ENCODE assay signal across 13 cellular contexts in the genomic region with DNA sequence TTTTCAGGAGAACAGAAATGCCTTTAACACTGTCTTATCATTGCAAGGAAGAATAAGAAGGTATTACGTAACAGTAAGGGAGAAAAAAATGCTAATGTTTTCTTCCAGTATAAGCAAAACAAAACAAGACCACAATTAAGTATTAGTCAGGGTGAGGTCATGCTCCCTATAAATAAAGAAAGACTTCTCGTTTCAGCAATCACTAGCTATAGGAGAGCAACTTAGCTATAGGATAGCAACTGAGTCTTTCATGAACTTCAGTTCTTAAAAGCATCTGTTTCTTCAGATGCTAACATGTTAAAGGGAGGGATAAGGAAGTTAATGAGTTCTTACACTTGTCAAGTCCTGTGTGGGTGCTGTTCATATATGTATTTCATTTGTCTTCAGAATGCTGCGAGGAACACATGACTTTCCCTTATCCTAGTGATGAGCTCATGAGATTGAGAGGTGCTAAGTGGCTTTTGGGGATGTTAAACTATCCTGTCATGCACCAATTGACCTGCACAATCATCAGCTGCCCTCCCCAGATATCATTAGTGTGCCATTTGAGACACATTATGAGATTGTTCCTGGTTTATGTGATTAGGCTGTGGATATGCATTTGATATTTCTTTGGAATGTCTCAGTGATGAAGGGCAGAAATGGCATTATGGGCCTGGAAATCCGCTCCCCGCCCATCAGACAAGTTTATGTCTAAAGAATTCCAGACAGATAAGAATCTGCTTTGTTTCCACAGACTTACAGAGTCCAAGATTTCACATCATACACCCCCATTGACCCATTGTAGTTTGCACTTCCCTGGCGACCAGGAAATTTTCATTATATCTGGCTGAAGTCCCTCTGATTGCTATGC. TPM values are rescaled to one million over a fixed set of nuclear protein-coding genes. Genes with fewer than 3 reads are reported as not detected.
DNase-seq lines count a peak whose midpoint lies in the region; ATAC-seq, FAIRE-seq and TF ChIP-seq lines count a peak whose summit lies in the region.
"Had no signal": no experiment of that assay in that cellular context is flagged by ENCODE, and none has a peak within 500 bp of the region (broad histone marks: within the 10 kb centered on the region; RNA-seq: fewer than 3 reads in every experiment).

No MANE protein-coding gene starts in this region.

- H3K36me3 ChIP-seq in muscle layer of colon (ENCODE audit: insufficient read depth, low read length), result peaks cover 37% of the 10 kb centered on the region

- H3K27ac Mint-ChIP-seq in naive thymus-derived CD8-positive, alpha-beta T cell, result no peak overlapping the region
- H3K27ac Mint-ChIP-seq: stimulated activated effector memory CD8-positive, alpha-beta T cell treated with anti-CD3 and anti-CD28 coated beads, Interleukin-12 subunit alpha, Interleukin-12 subunit beta, amount 100 ng/mL, for 72 hours had no signal

- peak; percentile 29 for DNase-seq in CD1c-positive myeloid dendritic cell (ENCODE audit: extremely low spot score)
- DNase-seq in M059J (ENCODE audit: low read depth), result peak; percentile 93
- peak; percentile 84 for DNase-seq in choroid plexus epithelial cell (ENCODE audit: low read depth)
- no peak for DNase-seq in naive thymus-derived CD8-positive, alpha-beta T cell
- no peak for DNase-seq in dorsolateral prefrontal cortex
- DNase-seq in urothelium cell line (ENCODE audit: low spot score), result no peak
- no peak for DNase-seq in stimulated activated CD8-positive, alpha-beta memory T cell treated with anti-CD3 and anti-CD28 coated beads, Interleukin-4, amount 100 ng/mL, for 48 hours
- DNase-seq: DMS153, posterior cingulate gyrus, SHP77 had no signal

- intact Hi-C loops in dorsolateral prefrontal cortex (cut with DNase I), result no loop called here

- H3K9me3 Mint-ChIP-seq in naive thymus-derived CD8-positive, alpha-beta T cell, result no peaks in the 10 kb centered on the region
- H3K9me3 Mint-ChIP-seq: stimulated activated effector memory CD8-positive, alpha-beta T cell treated with anti-CD3 and anti-CD28 coated beads, Interleukin-12 subunit alpha, Interleukin-12 subunit beta, amount 100 ng/mL, for 72 hours had no signal

- H3K27ac ChIP-seq in muscle layer of colon (ENCODE audit: low read depth, low read length) (peak overlapping the region; percentile 64), dorsolateral prefrontal cortex (peak overlapping the region in 7 of 59 donors; percentile 7 to 63 (median 30))

- no peaks in the 10 kb centered on the region for H3K4me1 Mint-ChIP-seq in naive thymus-derived CD8-positive, alpha-beta T cell
- H3K4me1 Mint-ChIP-seq: stimulated activated effector memory CD8-positive, alpha-beta T cell treated with anti-CD3 and anti-CD28 coated beads, Interleukin-12 subunit alpha, Interleukin-12 subunit beta, amount 100 ng/mL, for 72 hours had no signal

- POLR2A ChIA-PET in naive thymus-derived CD8-positive, alpha-beta T cell (lab: Charles Lee), result no interaction called here

- ATAC-seq in naive thymus-derived CD8-positive, alpha-beta T cell, result no peak
- ATAC-seq: stimulated activated effector memory CD8-positive, alpha-beta T cell treated with anti-CD3 and anti-CD28 coated beads, Interleukin-12 subunit alpha, Interleukin-12 subunit beta, amount 100 ng/mL, for 72 hours had no signal

- H3K27me3 ChIP-seq in muscle layer of colon (ENCODE audit: control insufficient read depth in 1 of 2, insufficient read depth in 2 of 2, low read length in 2 of 2) (no peaks in the 10 kb centered on the region), dorsolateral prefrontal cortex (no peaks in the 10 kb centered on the region)

- no peaks in the 10 kb centered on the region for H3K9me3 ChIP-seq in muscle layer of colon (ENCODE audit: low read length)

- no peak for FAIRE-seq in urothelium cell line (lab: Jason Lieb, UNC)
- FAIRE-seq: frontal cortex had no signal

- no peak overlapping the region for H3K4me3 Mint-ChIP-seq in naive thymus-derived CD8-positive, alpha-beta T cell
- H3K4me3 Mint-ChIP-seq: stimulated activated effector memory CD8-positive, alpha-beta T cell treated with anti-CD3 and anti-CD28 coated beads, Interleukin-12 subunit alpha, Interleukin-12 subunit beta, amount 100 ng/mL, for 72 hours had no signal

- TF ChIP-seq CTCF in choroid plexus epithelial cell (conservative IDR thresholded peaks at IDR 0.05; ENCODE audit: low read depth, low read length) (no peak), dorsolateral prefrontal cortex (IDR thresholded peaks at IDR 0.05 in 54 of 56, conservative IDR thresholded peaks at IDR 0.05 in 2 of 56; ENCODE audit: low read depth in 1 of 56, partially characterized antibody in 56 of 56) (no peak)

- peaks cover under 1 to 6% (median 4%) of the 10 kb centered on the region in 5 donors for H3K27me3 Mint-ChIP-seq in naive thymus-derived CD8-positive, alpha-beta T cell

- H3K4me3 ChIP-seq in choroid plexus epithelial cell (ENCODE audit: low read depth, low read length), result no peak overlapping the region
- peak overlapping the region; percentile 4 to 7 for H3K4me3 ChIP-seq in muscle layer of colon (ENCODE audit: low read depth in 1 of 2, low read length in 2 of 2)
- no peak overlapping the region for H3K4me3 ChIP-seq in dorsolateral prefrontal cortex

- H3K36me3 Mint-ChIP-seq in naive thymus-derived CD8-positive, alpha-beta T cell, result no peaks in the 10 kb centered on the region
- H3K36me3 Mint-ChIP-seq: stimulated activated effector memory CD8-positive, alpha-beta T cell treated with anti-CD3 and anti-CD28 coated beads, Interleukin-12 subunit alpha, Interleukin-12 subunit beta, amount 100 ng/mL, for 72 hours had no signal

- H3K9ac ChIP-seq in muscle layer of colon (ENCODE audit: low read length), result no peak overlapping the region

- H3K4me1 ChIP-seq in muscle layer of colon (ENCODE audit: insufficient read depth, low read length), result peaks cover 55% of the 10 kb centered on the region

RNA-seq across cellular contexts. Expression of gene LAMA4, which starts 37.4 kb away (rescaled TPM):
- total RNA-seq in M059J (2014; rRNA removed; shearing (Covaris generic)), result 85.6 and 156 TPM in 2 replicates
- total RNA-seq in naive thymus-derived CD8-positive, alpha-beta T cell, result not detected
- polyA plus RNA-seq in naive thymus-derived CD8-positive, alpha-beta T cell, result not detected
- 10 to 100 TPM; 11.7 to 46.8 (median 26.5) TPM for total RNA-seq in dorsolateral prefrontal cortex

Comparison
In these comparisons a context has a peak if more than half of its experiments do, and no peak if none do; other contexts are left out.
1. DNase-seq: peak in CD1c-positive myeloid dendritic cell (single experiment), M059J (single experiment) and choroid plexus epithelial cell (single experiment); none in naive thymus-derived CD8-positive, alpha-beta T cell (0 of 10), dorsolateral prefrontal cortex (0 of 10), urothelium cell line (single experiment) and stimulated activated CD8-positive, alpha-beta memory T cell treated with anti-CD3 and anti-CD28 coated beads, Interleukin-4, amount 100 ng/mL, for 48 hours (single experiment).
2. H3K4me3 ChIP-seq: peak in muscle layer of colon (2 of 2); none in choroid plexus epithelial cell (single experiment) and dorsolateral prefrontal cortex (0 of 59).
3. RNA of gene LAMA4, which starts 37.4 kb away (total RNA-seq): 85.6 to 156 TPM in M059J and 11.7 to 46.8 TPM in dorsolateral prefrontal cortex; not detected in naive thymus-derived CD8-positive, alpha-beta T cell; every median in the first group is over 10 times any median in the second.